In the genomic region with DNA sequence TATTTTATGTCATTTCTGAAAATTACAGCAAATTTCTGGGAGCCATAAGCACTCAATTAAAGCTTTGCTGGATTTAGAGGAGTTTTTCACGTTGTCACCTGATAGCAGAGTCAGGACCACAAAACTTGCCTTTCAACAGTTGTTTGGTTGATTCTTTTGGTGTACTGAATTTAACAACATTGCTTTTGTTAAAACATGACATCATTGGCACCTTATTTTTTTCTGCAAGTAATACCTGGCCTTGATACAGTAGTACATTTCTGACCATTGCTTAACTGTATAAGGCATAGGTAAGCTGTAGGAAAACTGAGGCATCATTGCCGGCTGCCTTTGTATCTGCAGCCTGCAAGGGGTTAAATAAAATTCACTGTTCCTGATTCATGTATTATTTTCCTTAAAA, we compare ENCODE assay signal across 17 cellular contexts. TPM values are rescaled to one million over a fixed set of nuclear protein-coding genes. Genes with fewer than 3 reads are reported as not detected.
A peak's percentile ranks its signal among the peaks of the same experiment; 100 is the strongest.
DNase-seq lines count a peak whose midpoint lies in the region; ATAC-seq and TF ChIP-seq lines count a peak whose summit lies in the region.
"Had no signal": no experiment of that assay in that cellular context is flagged by ENCODE, and none has a peak within 500 bp of the region (broad histone marks: within the 10 kb centered on the region; RNA-seq: fewer than 3 reads in every experiment).

No MANE protein-coding gene starts in this region.

- intact Hi-C loops in CD4-positive, alpha-beta T cell (cut with DNase I, micrococcal nuclease) = loop anchor here (5.0 to 10.0 kb wide), 2 partner anchors 1052 to 1969 kb away; no protein-coding TSS in a partner anchor
- intact Hi-C loops in mucosa of descending colon (cut with DNase I, micrococcal nuclease) = no loop called here

- H3K27ac ChIP-seq in CD4-positive, alpha-beta T cell (ENCODE audit: low read depth, low read length) = no peak overlapping the region
- H3K27ac ChIP-seq in HEK293 (ENCODE audit: extremely low read depth, low read depth, low read length) = no peak overlapping the region
- peak overlapping the region; percentile 13 for H3K27ac ChIP-seq in caudate nucleus (ENCODE audit: low read depth, low read length)
- H3K27ac ChIP-seq: BLaER1 treated with 17β-estradiol and CSF1 and Interleukin-3, amounts not matched to agents 10 nM and 100 nM had no signal

- H3K27me3 ChIP-seq in CD4-positive, alpha-beta T cell (ENCODE audit: control insufficient read depth, insufficient read depth, low read length) = no peaks in the 10 kb centered on the region

- peak overlapping the region; percentile 84 for H3K27ac Mint-ChIP-seq in CD4-positive, alpha-beta T cell
- H3K27ac Mint-ChIP-seq in natural killer cell treated with Interleukin-12 subunit alpha and Interleukin-12 subunit beta and Interleukin-15 and Interleukin-18, amount 100 ng/mL, for 72 hours = no peak overlapping the region
- H3K27ac Mint-ChIP-seq: B cell had no signal

- TF ChIP-seq CTCF in CD4-positive, alpha-beta T cell (IDR thresholded peaks at IDR 0.05) = no peak
- TF ChIP-seq CTCF in HEK293 (tag by site-specific recombination; IDR thresholded peaks at IDR 0.05) (no peak), mucosa of descending colon (IDR thresholded peaks at IDR 0.05) (no peak)

- peaks cover 4% of the 10 kb centered on the region for H3K27me3 Mint-ChIP-seq in CD4-positive, alpha-beta T cell
- no peaks in the 10 kb centered on the region for H3K27me3 Mint-ChIP-seq in natural killer cell treated with Interleukin-12 subunit alpha and Interleukin-12 subunit beta and Interleukin-15 and Interleukin-18, amount 100 ng/mL, for 72 hours

- H3K4me1 ChIP-seq in HEK293 (ENCODE audit: control insufficient read depth, insufficient read depth, low read length) = no peaks in the 10 kb centered on the region; the same call in 1 of the 2 replicates
- peaks cover 11% of the 10 kb centered on the region for H3K4me1 ChIP-seq in mucosa of descending colon (ENCODE audit: low read depth)

- POLR2A ChIA-PET in CD4-positive, alpha-beta T cell (lab: Charles Lee) = interaction anchor here (1.1 kb wide), 1 partner anchor 1139 kb away, joined by 3 read pairs; no protein-coding TSS in a partner anchor
- POLR2A ChIA-PET in HEK293 (lab: Yijun Ruan, JAX) = no interaction called here

- H3K36me3 ChIP-seq in HEK293 (ENCODE audit: control insufficient read depth in 2 of 2, insufficient read depth in 1 of 2, low read length in 2 of 2) = no peaks in the 10 kb centered on the region
- no peaks in the 10 kb centered on the region for H3K36me3 ChIP-seq in mucosa of descending colon (ENCODE audit: low read depth)
- H3K36me3 ChIP-seq: BLaER1 treated with 17β-estradiol and CSF1 and Interleukin-3, amounts not matched to agents 10 nM and 100 nM had no signal

- CTCF ChIA-PET in CD4-positive, alpha-beta T cell (lab: Charles Lee) = no interaction called here
- CTCF ChIA-PET in HEK293 (lab: Yijun Ruan, JAX) = interaction anchor here (0.5 to 1.5 kb wide), 3 partner anchors 10 to 139 kb away, joined by 3 to 4 read pairs (median 3); no protein-coding TSS in a partner anchor

- no peak for ATAC-seq in CD4-positive, alpha-beta T cell (ENCODE audit: poor library complexity)
- no peak for ATAC-seq in natural killer cell treated with Interleukin-12 subunit alpha and Interleukin-12 subunit beta and Interleukin-15 and Interleukin-18, amount 100 ng/mL, for 72 hours
- ATAC-seq in mucosa of descending colon = no peak
- ATAC-seq: HCT116, K562 had no signal

- H3K4me1 Mint-ChIP-seq in CD4-positive, alpha-beta T cell (ENCODE audit: low read depth) = peaks cover 64% of the 10 kb centered on the region
- peaks cover 50 to 53% of the 10 kb centered on the region in 2 donors for H3K4me1 Mint-ChIP-seq in natural killer cell treated with Interleukin-12 subunit alpha and Interleukin-12 subunit beta and Interleukin-15 and Interleukin-18, amount 100 ng/mL, for 72 hours (ENCODE audit: low read depth in 2 of 2)

- no peaks in the 10 kb centered on the region for H3K9me3 ChIP-seq in CD4-positive, alpha-beta T cell (ENCODE audit: control insufficient read depth, low read length)
- H3K9me3 ChIP-seq in HEK293 (ENCODE audit: control insufficient read depth, insufficient read depth, low read depth, low read length) (no peaks in the 10 kb centered on the region), mucosa of descending colon (no peaks in the 10 kb centered on the region)
- H3K9me3 ChIP-seq: BLaER1 treated with 17β-estradiol and CSF1 and Interleukin-3, amounts not matched to agents 10 nM and 100 nM had no signal

- no peak overlapping the region for H3K4me3 ChIP-seq in HEK293 (ENCODE audit: low read depth, low read length)
- H3K4me3 ChIP-seq in mucosa of descending colon = no peak overlapping the region
- H3K4me3 ChIP-seq: BLaER1 treated with 17β-estradiol and CSF1 and Interleukin-3, amounts not matched to agents 10 nM and 100 nM; K562 had no signal

- H3K9me3 Mint-ChIP-seq in CD4-positive, alpha-beta T cell = no peaks in the 10 kb centered on the region
- H3K9me3 Mint-ChIP-seq in natural killer cell treated with Interleukin-12 subunit alpha and Interleukin-12 subunit beta and Interleukin-15 and Interleukin-18, amount 100 ng/mL, for 72 hours = no peaks in the 10 kb centered on the region

- peaks cover 13% of the 10 kb centered on the region for H3K36me3 Mint-ChIP-seq in CD4-positive, alpha-beta T cell (ENCODE audit: low read depth)
- peaks cover 3% of the 10 kb centered on the region for H3K36me3 Mint-ChIP-seq in natural killer cell treated with Interleukin-12 subunit alpha and Interleukin-12 subunit beta and Interleukin-15 and Interleukin-18, amount 100 ng/mL, for 72 hours

- H3K4me3 Mint-ChIP-seq in CD4-positive, alpha-beta T cell = peak overlapping the region; percentile 97
- peak overlapping the region; percentile 31 for H3K4me3 Mint-ChIP-seq in natural killer cell treated with Interleukin-12 subunit alpha and Interleukin-12 subunit beta and Interleukin-15 and Interleukin-18, amount 100 ng/mL, for 72 hours
- H3K4me3 Mint-ChIP-seq: B cell had no signal

- DNase-seq in CD4-positive, alpha-beta T cell = no peak
- DNase-seq in caudate nucleus (lab: John Stamatoyannopoulos, UW) (no peak), mucosa of descending colon (no peak), OCI-M2 (lab: John Stamatoyannopoulos, UW; ENCODE audit: unreplicated experiment) (no peak)
- no peak for DNase-seq in natural killer cell treated with Interleukin-12 subunit alpha and Interleukin-12 subunit beta and Interleukin-15 and Interleukin-18, amount 100 ng/mL, for 72 hours (ENCODE audit: low spot score)
- DNase-seq: CD8-positive, alpha-beta memory T cell; COR-L47; DMS 273 treated with DMSO at 0.1 percent for 48 hours; GDM1; GOT3; H7; IMR-90 had no signal

TF ChIP-seq in HEK293, 187 proteins besides CTCF, POLR2A, EP300 and RAD21:
- TF ChIP-seq ZNF133 (tag by site-specific recombination; IDR thresholded peaks at IDR 0.05) = no peak
- TF ChIP-seq, protein P1, sequence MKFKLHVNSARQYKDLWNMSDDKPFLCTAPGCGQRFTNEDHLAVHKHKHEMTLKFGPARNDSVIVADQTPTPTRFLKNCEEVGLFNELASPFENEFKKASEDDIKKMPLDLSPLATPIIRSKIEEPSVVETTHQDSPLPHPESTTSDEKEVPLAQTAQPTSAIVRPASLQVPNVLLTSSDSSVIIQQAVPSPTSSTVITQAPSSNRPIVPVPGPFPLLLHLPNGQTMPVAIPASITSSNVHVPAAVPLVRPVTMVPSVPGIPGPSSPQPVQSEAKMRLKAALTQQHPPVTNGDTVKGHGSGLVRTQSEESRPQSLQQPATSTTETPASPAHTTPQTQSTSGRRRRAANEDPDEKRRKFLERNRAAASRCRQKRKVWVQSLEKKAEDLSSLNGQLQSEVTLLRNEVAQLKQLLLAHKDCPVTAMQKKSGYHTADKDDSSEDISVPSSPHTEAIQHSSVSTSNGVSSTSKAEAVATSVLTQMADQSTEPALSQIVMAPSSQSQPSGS (tag by site-specific recombination; IDR thresholded peaks at IDR 0.05; ENCODE audit: low read depth) = peak; percentile 58

RNA-seq across cellular contexts. Expression of a gene that starts 4.5 kb away (rescaled TPM):
- total RNA-seq in CD4-positive, alpha-beta T cell = 100 to 1,000 TPM; 244 to 254 TPM
- 10 to 100 TPM; 12.9 to 27.6 TPM for total RNA-seq in natural killer cell treated with Interleukin-12 subunit alpha and Interleukin-12 subunit beta and Interleukin-15 and Interleukin-18, amount 100 ng/mL, for 72 hours
- total RNA-seq in mucosa of descending colon = 1 to 10 TPM; 2.5 to 5.6 (median 4.9) TPM

Comparison
In these comparisons a context has a peak if more than half of its experiments do, and no peak if none do; other contexts are left out.
1. RNA of a gene that starts 4.5 kb away (total RNA-seq): 244 to 254 TPM in CD4-positive, alpha-beta T cell; 12.9 to 27.6 TPM in natural killer cell treated with Interleukin-12 subunit alpha and Interleukin-12 subunit beta and Interleukin-15 and Interleukin-18, amount 100 ng/mL, for 72 hours and 2.5 to 5.6 TPM in mucosa of descending colon; every median in the first group is over 4 times any median in the second.
2. intact Hi-C loops: an anchor here in CD4-positive, alpha-beta T cell (5.0 to 10.0 kb wide); none called in mucosa of descending colon.